In genomic region chr22:29187831-29188230, GRCh38 we compare ENCODE assay signal across 1 cellular context.
A peak's percentile ranks its signal among the peaks of the same experiment; 100 is the strongest.
TF ChIP-seq lines count a peak whose summit lies in the region.

No MANE protein-coding gene starts in this region.

TF ChIP-seq in HEK293, 187 proteins besides CTCF, POLR2A, EP300 and RAD21 (continued from another document):
- 0 out of 2 replicates have a peak, but pooled peaks have one; percentile 11 for TF ChIP-seq ZIC2 (tag by site-specific recombination; IDR thresholded peaks at IDR 0.05)
- no peak for TF ChIP-seq ZNF155 (tag by site-specific recombination; IDR thresholded peaks at IDR 0.05)
- no peak for TF ChIP-seq ZNF280D (tag by site-specific recombination; IDR thresholded peaks at IDR 0.05)
